ENCODE assay signal across 14 cellular contexts in the genomic region with DNA sequence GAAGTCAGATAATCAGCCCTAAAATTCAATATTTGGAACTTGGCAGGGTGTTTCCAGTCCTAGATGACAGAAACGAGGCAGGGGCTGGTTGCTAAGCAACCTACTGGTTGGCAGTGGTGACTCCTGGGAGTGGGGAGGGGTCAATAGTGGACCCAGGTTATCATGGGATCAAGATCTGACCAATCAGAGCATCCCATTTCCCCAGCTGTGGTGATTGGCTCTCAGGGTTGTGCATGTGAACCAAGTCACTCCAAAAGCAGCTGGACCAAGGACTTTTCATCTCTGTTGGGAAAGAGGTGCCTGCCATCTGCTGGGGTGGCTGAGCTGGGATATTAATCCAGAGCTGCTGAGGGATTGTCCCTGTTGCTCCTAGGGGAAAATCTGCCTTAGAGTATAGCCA.
DNase-seq lines count a peak whose midpoint lies in the region; ATAC-seq, FAIRE-seq and TF ChIP-seq lines count a peak whose summit lies in the region.
"Had no signal": no experiment of that assay in that cellular context is flagged by ENCODE, and none has a peak within 500 bp of the region (broad histone marks: within the 10 kb centered on the region; RNA-seq: fewer than 3 reads in every experiment).

No MANE protein-coding gene starts in this region.

- TF ChIP-seq EP300 in HepG2 (IDR thresholded peaks at IDR 0.05; ENCODE audit: low read depth in 2 of 2, low read length in 2 of 2) (no peak), HepG2 (CRISPR knock-in tag; IDR thresholded peaks at IDR 0.05; ENCODE audit: borderline replicate concordance) (no peak)

- ATAC-seq in HepG2, result no peak
- ATAC-seq in right lobe of liver, result no peak
- no peak for ATAC-seq in HG02884 (IDR thresholded peaks at IDR 0.05; ENCODE audit: unreplicated experiment)
- ATAC-seq in HG02642 (IDR thresholded peaks at IDR 0.05; ENCODE audit: poor library complexity, unreplicated experiment), result no peak
- ATAC-seq: foreskin keratinocyte had no signal

- TF ChIP-seq POLR2A in HepG2 (IDR thresholded peaks at IDR 0.05; ENCODE audit: insufficient read depth in 1 of 2, low read depth in 2 of 2, low read length in 2 of 2) (no peak), right lobe of liver (IDR thresholded peaks at IDR 0.05) (no peak)

- TF ChIP-seq CTCF in HepG2 (CRISPR knock-in tag; IDR thresholded peaks at IDR 0.05) (no peak), right lobe of liver (IDR thresholded peaks at IDR 0.05) (no peak), mammary epithelial cell (conservative IDR thresholded peaks at IDR 0.05 in 1 of 2, IDR thresholded peaks at IDR 0.05 in 1 of 2; ENCODE audit: extremely low read depth in 1 of 2, insufficient read depth in 1 of 2, low read depth in 1 of 2, low read length in 2 of 2) (no peak)

- intact Hi-C loops in HepG2 (cut with micrococcal nuclease; ENCODE audit: unreplicated experiment), result no loop called here
- intact Hi-C loops in right lobe of liver (cut with DNase I), result no loop called here
- intact Hi-C loops in mammary epithelial cell (cut with micrococcal nuclease), result no loop called here

- POLR2A ChIA-PET in HepG2 (lab: Yijun Ruan, JAX), result no interaction called here

- H3K36me3 ChIP-seq in HepG2 (replicated peaks in 1 of 2; ENCODE audit: control insufficient read depth in 1 of 2, insufficient read depth in 2 of 2, low read length in 2 of 2), result no peaks in the 10 kb centered on the region
- H3K36me3 ChIP-seq in right lobe of liver, result no peaks in the 10 kb centered on the region
- no peaks in the 10 kb centered on the region for H3K36me3 ChIP-seq in mammary epithelial cell (ENCODE audit: insufficient read depth, low read length)
- H3K36me3 ChIP-seq: SJSA1 had no signal

- H3K27ac ChIP-seq in HepG2 (ENCODE audit: extremely low read length, insufficient read depth, low read length) (no peak overlapping the region), right lobe of liver (no peak overlapping the region), mammary epithelial cell (ENCODE audit: insufficient read depth, low read depth, low read length) (no peak overlapping the region)
- H3K27ac ChIP-seq: foreskin keratinocyte, SJSA1 had no signal

- H3K4me3 ChIP-seq in HepG2 (replicated peaks in 1 of 3; ENCODE audit: insufficient read depth in 1 of 3, low read depth in 2 of 3, low read length in 3 of 3), result no peak overlapping the region
- no peak overlapping the region for H3K4me3 ChIP-seq in right lobe of liver
- no peak overlapping the region for H3K4me3 ChIP-seq in mammary epithelial cell (replicated peaks in 1 of 3; ENCODE audit: insufficient read depth in 1 of 3, low read depth in 2 of 3, low read length in 3 of 3)
- H3K4me3 ChIP-seq: SJSA1 had no signal

- H2AFZ ChIP-seq in HepG2 (ENCODE audit: low read length), result no peak overlapping the region
- no peak overlapping the region for H2AFZ ChIP-seq in mammary epithelial cell (ENCODE audit: low read depth, low read length)

- CTCF ChIA-PET in HepG2 (lab: Yijun Ruan, JAX; ENCODE audit: low intra/inter-chr PET ratio, low total read pairs), result no interaction called here
- CTCF ChIA-PET in mammary epithelial cell (lab: Charles Lee; ENCODE audit: low non-redundant PET), result no interaction called here

- dilution Hi-C loops in mammary epithelial cell (cut with HindIII; ENCODE audit: low sequenced_read_pairs), result no loop called here

- H3K9ac ChIP-seq in HepG2 (ENCODE audit: insufficient read depth, low read depth, low read length) (no peak overlapping the region), mammary epithelial cell (ENCODE audit: insufficient read depth, low read length) (no peak overlapping the region)

- no peak for DNase-seq in HepG2 (ENCODE audit: low spot score)
- DNase-seq in right lobe of liver, result no peak
- DNase-seq in NCI-H2196 treated with DMSO at 0.1 percent for 48 hours (lab: John Stamatoyannopoulos, UW; ENCODE audit: unreplicated experiment), result peak; percentile 16
- DNase-seq in mammary epithelial cell, result peak; percentile 11
- no peak for DNase-seq in T-helper 2 cell
- DNase-seq in cerebellum (ENCODE audit: low spot score), result no peak
- DNase-seq: activated CD8-positive, alpha-beta memory T cell treated with anti-CD3 and anti-CD28 coated beads, Interleukin-2, amount 50 U/mL, for 48 hours; foreskin keratinocyte; kidney glomerular epithelial cell; stimulated activated CD4-positive, alpha-beta T cell treated with anti-CD3 and anti-CD28 coated beads, Interleukin-4, amount 100 ng/mL, for 24 hours; stimulated activated naive CD4-positive, alpha-beta T cell treated with Interleukin-2 at 50 U/mL for 16 hours had no signal

- H3K4me2 ChIP-seq in HepG2 (ENCODE audit: low read depth, low read length) (no peak overlapping the region), mammary epithelial cell (ENCODE audit: insufficient read depth, low read depth, low read length) (no peak overlapping the region)

- H3K4me1 ChIP-seq in HepG2 (ENCODE audit: insufficient read depth, low read length) (no peaks in the 10 kb centered on the region), right lobe of liver (no peaks in the 10 kb centered on the region), mammary epithelial cell (ENCODE audit: insufficient read depth, low read length) (no peaks in the 10 kb centered on the region)
- H3K4me1 ChIP-seq: foreskin keratinocyte, SJSA1 had no signal

- no peak for TF ChIP-seq RAD21 in HepG2 (CRISPR knock-in tag; IDR thresholded peaks at IDR 0.05)

- no TSS peak for BruUV-seq in HepG2 (replicated peaks; lab: Mats Ljungman, UMichigan)
- BruUV-seq in mammary epithelial cell (replicated peaks; lab: Mats Ljungman, UMichigan), result no TSS peak

- no peaks in the 10 kb centered on the region for H3K9me3 ChIP-seq in HepG2 (ENCODE audit: low read length)
- H3K9me3 ChIP-seq in right lobe of liver, result no peaks in the 10 kb centered on the region
- no peaks in the 10 kb centered on the region for H3K9me3 ChIP-seq in mammary epithelial cell (replicated peaks; ENCODE audit: insufficient read depth, low read length)
- H3K9me3 ChIP-seq: SJSA1 had no signal

- WGBS in HepG2 (ENCODE audit: low lambda C conversion rate), result 0% methylated on average over 1 of the region's 1 CpG
- 0% methylated on average over 1 of the region's 1 CpG for WGBS in right lobe of liver (ENCODE audit: insufficient coverage, low coverage, low lambda C conversion rate, missing lambda C conversion rate)
- 0% methylated on average over 1 of the region's 1 CpG for WGBS in mammary epithelial cell (ENCODE audit: low coverage, missing lambda C conversion rate)

- H3K79me2 ChIP-seq in HepG2 (ENCODE audit: insufficient read depth, low read length) (no peaks in the 10 kb centered on the region), mammary epithelial cell (ENCODE audit: insufficient read depth, low read length) (no peaks in the 10 kb centered on the region)

- in situ Hi-C loops in HepG2 (cut with HindIII; ENCODE audit: extremely low pct_ligation_motif_present, low pct_unique_long_range_greater_than_20kb) (no loop called here), mammary epithelial cell (cut with MboI; ENCODE audit: low sequenced_read_pairs in 2 of 2) (no loop called here)

- no peak for FAIRE-seq in HepG2 (lab: Jason Lieb, UNC)

- H4K20me1 ChIP-seq in HepG2 (ENCODE audit: insufficient read depth, low read length) (no peaks in the 10 kb centered on the region), mammary epithelial cell (ENCODE audit: insufficient read depth, low read length) (no peaks in the 10 kb centered on the region)

- H3K27me3 ChIP-seq in HepG2 (ENCODE audit: control insufficient read depth in 1 of 2, insufficient read depth in 2 of 2, low read length in 2 of 2), result peaks cover 4 to 27% of the 10 kb centered on the region in 2 experiments; a peak in 2 of 5 replicates
- no peaks in the 10 kb centered on the region for H3K27me3 ChIP-seq in right lobe of liver
- H3K27me3 ChIP-seq in mammary epithelial cell (ENCODE audit: insufficient read depth, low read length), result no peaks in the 10 kb centered on the region

TF ChIP-seq in HepG2, 621 proteins besides CTCF, POLR2A, EP300 and RAD21:
- TF ChIP-seq ZNF550 (CRISPR knock-in tag; IDR thresholded peaks at IDR 0.05; ENCODE audit: borderline replicate concordance), result no peak
- TF ChIP-seq NFYC (CRISPR knock-in tag; IDR thresholded peaks at IDR 0.05), result peak; percentile 37; the same call in 1 of the 2 replicates
- TF ChIP-seq SMAD3 (CRISPR knock-in tag; IDR thresholded peaks at IDR 0.05), result no peak
- no peak for TF ChIP-seq PTBP1 (IDR thresholded peaks at IDR 0.05; ENCODE audit: low read depth, low read length, poor library complexity, severe bottlenecking)
TF ChIP-seq in HepG2: peak in this region for 1.

Comparison
In these comparisons a context has a peak if more than half of its experiments do, and no peak if none do; other contexts are left out.
1. DNase-seq: peak in NCI-H2196 treated with DMSO at 0.1 percent for 48 hours (single experiment) and mammary epithelial cell (single experiment); none in HepG2 (single experiment), right lobe of liver (0 of 3), T-helper 2 cell (0 of 5) and cerebellum (single experiment).